Comparison of ENCODE assay signal across 10 cellular contexts in genomic region chr17:2262146-2262587, GRCh38. TPM values are rescaled to one million over a fixed set of nuclear protein-coding genes. Genes with fewer than 3 reads are reported as not detected.
DNase-seq lines count a peak whose midpoint lies in the region; ATAC-seq and TF ChIP-seq lines count a peak whose summit lies in the region.
"Had no signal": no experiment of that assay in that cellular context is flagged by ENCODE, and none has a peak within 500 bp of the region (broad histone marks: within the 10 kb centered on the region; RNA-seq: fewer than 3 reads in every experiment).

No MANE protein-coding gene starts in this region.

- no peaks in the 10 kb centered on the region for H3K9me3 Mint-ChIP-seq in mesothelial cell of epicardium
- no peaks in the 10 kb centered on the region for H3K9me3 Mint-ChIP-seq in effector memory CD8-positive, alpha-beta T cell

- peaks cover 34% of the 10 kb centered on the region for H3K4me1 Mint-ChIP-seq in mesothelial cell of epicardium
- peaks cover 64 to 75% of the 10 kb centered on the region in 2 donors for H3K4me1 Mint-ChIP-seq in effector memory CD8-positive, alpha-beta T cell (ENCODE audit: low read depth in 2 of 2)

- TF ChIP-seq CTCF in astrocyte of the spinal cord (IDR thresholded peaks at IDR 0.05; ENCODE audit: low read depth, low read length) (no peak), mesothelial cell of epicardium (IDR thresholded peaks at IDR 0.05; ENCODE audit: unreplicated experiment) (no peak)

- H3K4me3 ChIP-seq in astrocyte of the spinal cord (ENCODE audit: low read depth, low read length) = no peak overlapping the region

- in situ Hi-C loops in astrocyte of the spinal cord (cut with HindIII; ENCODE audit: low sequenced_read_pairs) = no loop called here

- no peak overlapping the region for H3K4me3 Mint-ChIP-seq in mesothelial cell of epicardium
- peak overlapping the region in 1 of 2 donors; percentile 25 for H3K4me3 Mint-ChIP-seq in effector memory CD8-positive, alpha-beta T cell

- peak overlapping the region; percentile 73 for H3K27ac Mint-ChIP-seq in mesothelial cell of epicardium
- H3K27ac Mint-ChIP-seq in effector memory CD8-positive, alpha-beta T cell = peak overlapping the region in 1 of 2 donors; percentile 95

- peaks cover 17% of the 10 kb centered on the region for H3K36me3 Mint-ChIP-seq in mesothelial cell of epicardium
- peaks cover 42% of the 10 kb centered on the region for H3K36me3 Mint-ChIP-seq in effector memory CD8-positive, alpha-beta T cell (ENCODE audit: insufficient read depth)

- no peaks in the 10 kb centered on the region for H3K27me3 Mint-ChIP-seq in mesothelial cell of epicardium (ENCODE audit: low read depth)
- H3K27me3 Mint-ChIP-seq in effector memory CD8-positive, alpha-beta T cell = no peaks in the 10 kb centered on the region

- no peak for ATAC-seq in effector memory CD8-positive, alpha-beta T cell (replicated peaks)
- ATAC-seq in GM18870 (IDR thresholded peaks at IDR 0.05; ENCODE audit: unreplicated experiment) = no peak

- DNase-seq in AG08395 (ENCODE audit: low spot score) (peak; percentile 72), HCEC 1CT (peak; percentile 86), astrocyte of the spinal cord (ENCODE audit: low read depth, low spot score) (peak; percentile 84), mesothelial cell of epicardium (ENCODE audit: low spot score in 2 of 2, unreplicated experiment in 2 of 2) (no peak), NCI-H524 treated with DMSO at 0.1 percent for 48 hours (lab: John Stamatoyannopoulos, UW) (no peak), NCI-H69 (lab: John Stamatoyannopoulos, UW) (no peak)
- no peak for DNase-seq in effector memory CD8-positive, alpha-beta T cell
- DNase-seq: kidney, T-helper 9 cell had no signal

RNA-seq across cellular contexts. Expression of gene SMG6, which starts 41.4 kb away (rescaled TPM):
- 55.4 to 58.3 TPM (median 58.3 TPM) in 3 replicates for total RNA-seq in mesothelial cell of epicardium

RNA-seq across cellular contexts. Expression of gene SRR, which starts 41.6 kb away (rescaled TPM):
- 13.4 to 17.6 TPM (median 16.0 TPM) in 3 replicates for total RNA-seq in mesothelial cell of epicardium

Comparison
In these comparisons a context has a peak if more than half of its experiments do, and no peak if none do; other contexts are left out.
1. DNase-seq: peak in AG08395 (single experiment), HCEC 1CT (single experiment) and astrocyte of the spinal cord (single experiment); none in mesothelial cell of epicardium (0 of 2), NCI-H524 treated with DMSO at 0.1 percent for 48 hours (single experiment), effector memory CD8-positive, alpha-beta T cell (0 of 3) and NCI-H69 (single experiment).